16 cellular contexts compared by ENCODE assay signal in the genomic region with DNA sequence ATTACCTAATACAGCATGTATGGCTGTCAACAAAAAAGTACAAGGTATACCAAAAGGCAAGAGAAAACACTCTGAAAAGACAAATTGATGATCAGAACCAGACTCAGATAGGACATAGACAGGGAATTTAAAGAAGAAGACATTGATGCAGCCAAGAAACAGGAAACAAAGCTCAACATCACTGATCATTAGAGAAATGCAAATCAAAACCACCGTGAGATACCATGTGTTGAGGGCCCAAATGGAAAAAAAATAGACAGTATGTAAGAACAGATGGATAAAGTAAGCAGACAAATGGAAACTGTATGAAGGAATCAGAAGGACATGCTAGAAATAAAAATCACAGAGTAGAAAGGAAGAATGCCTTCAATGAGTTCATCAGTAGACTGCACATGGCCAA. TPM values are rescaled to one million over a fixed set of nuclear protein-coding genes. Genes with fewer than 3 reads are reported as not detected.
A peak's percentile ranks its signal among the peaks of the same experiment; 100 is the strongest.
DNase-seq lines count a peak whose midpoint lies in the region; ATAC-seq lines count a peak whose summit lies in the region.
"Had no signal": no experiment of that assay in that cellular context is flagged by ENCODE, and none has a peak within 500 bp of the region (broad histone marks: within the 10 kb centered on the region; RNA-seq: fewer than 3 reads in every experiment).

No MANE protein-coding gene starts in this region.

- peaks cover 30% of the 10 kb centered on the region for H3K4me1 Mint-ChIP-seq in activated naive CD4-positive, alpha-beta T cell treated with anti-CD3 and anti-CD28 coated beads for 36 hours (ENCODE audit: low read depth)
- peaks cover 18 to 23% (median 20%) of the 10 kb centered on the region in 3 donors for H3K4me1 Mint-ChIP-seq in IgD-negative memory B cell
- peaks cover 21% of the 10 kb centered on the region for H3K4me1 Mint-ChIP-seq in activated naive CD8-positive, alpha-beta T cell treated with anti-CD3 and anti-CD28 coated beads for 36 hours
- H3K4me1 Mint-ChIP-seq: CD14-positive monocyte had no signal

- peaks cover 63% of the 10 kb centered on the region for H3K36me3 Mint-ChIP-seq in activated naive CD4-positive, alpha-beta T cell treated with anti-CD3 and anti-CD28 coated beads for 36 hours (ENCODE audit: low read depth)
- peaks cover 23% of the 10 kb centered on the region for H3K36me3 Mint-ChIP-seq in IgD-negative memory B cell
- H3K36me3 Mint-ChIP-seq in activated naive CD8-positive, alpha-beta T cell treated with anti-CD3 and anti-CD28 coated beads for 36 hours: peaks cover 85% of the 10 kb centered on the region
- H3K36me3 Mint-ChIP-seq: CD14-positive monocyte had no signal

- H3K27ac Mint-ChIP-seq in activated naive CD4-positive, alpha-beta T cell treated with anti-CD3 and anti-CD28 coated beads for 36 hours: peak overlapping the region; percentile 80
- H3K27ac Mint-ChIP-seq in IgD-negative memory B cell: peak overlapping the region; percentile 14 to 79 (median 49)
- H3K27ac Mint-ChIP-seq in activated naive CD8-positive, alpha-beta T cell treated with anti-CD3 and anti-CD28 coated beads for 36 hours: peak overlapping the region; percentile 10

- intact Hi-C loops in activated naive CD4-positive, alpha-beta T cell treated with anti-CD3 and anti-CD28 coated beads for 36 hours (cut with micrococcal nuclease): no loop called here

- no peaks in the 10 kb centered on the region for H3K27me3 Mint-ChIP-seq in activated naive CD4-positive, alpha-beta T cell treated with anti-CD3 and anti-CD28 coated beads for 36 hours (ENCODE audit: low read depth)
- no peaks in the 10 kb centered on the region for H3K27me3 Mint-ChIP-seq in IgD-negative memory B cell
- H3K27me3 Mint-ChIP-seq in activated naive CD8-positive, alpha-beta T cell treated with anti-CD3 and anti-CD28 coated beads for 36 hours: no peaks in the 10 kb centered on the region

- no peak for DNase-seq in activated naive CD4-positive, alpha-beta T cell treated with anti-CD3 and anti-CD28 coated beads for 36 hours
- no peak for DNase-seq in activated naive CD4-positive, alpha-beta T cell treated with Interleukin-2 at 50 U/mL for 16 hours
- DNase-seq in activated naive CD8-positive, alpha-beta T cell treated with anti-CD3 and anti-CD28 coated beads for 36 hours: no peak
- DNase-seq in GM19240 (ENCODE audit: insufficient read length, low spot score) (no peak), NCI-H524 (lab: John Stamatoyannopoulos, UW) (no peak)
- DNase-seq: IMR-90, NCI-H1417 treated with DMSO at 0.1 percent for 48 hours, NCI-H2029, NCI-H2171 treated with DMSO at 0.1 percent for 48 hours, Right ventricle myocardium superior had no signal

- H3K9me3 Mint-ChIP-seq in activated naive CD4-positive, alpha-beta T cell treated with anti-CD3 and anti-CD28 coated beads for 36 hours: peaks cover 35% of the 10 kb centered on the region
- peaks cover 6 to 22% (median 10%) of the 10 kb centered on the region in 3 donors for H3K9me3 Mint-ChIP-seq in IgD-negative memory B cell
- H3K9me3 Mint-ChIP-seq in activated naive CD8-positive, alpha-beta T cell treated with anti-CD3 and anti-CD28 coated beads for 36 hours: peaks cover 39% of the 10 kb centered on the region

- ATAC-seq in HG03196 (IDR thresholded peaks at IDR 0.05; ENCODE audit: unreplicated experiment) (no peak), HG02759 (IDR thresholded peaks at IDR 0.05; ENCODE audit: unreplicated experiment) (no peak)

- no peak overlapping the region for H3K4me3 Mint-ChIP-seq in activated naive CD4-positive, alpha-beta T cell treated with anti-CD3 and anti-CD28 coated beads for 36 hours
- H3K4me3 Mint-ChIP-seq in IgD-negative memory B cell: peak overlapping the region in 3 of 4 donors; percentile 15 to 67 (median 55)
- no peak overlapping the region for H3K4me3 Mint-ChIP-seq in activated naive CD8-positive, alpha-beta T cell treated with anti-CD3 and anti-CD28 coated beads for 36 hours
- H3K4me3 Mint-ChIP-seq: CD14-positive monocyte had no signal

- CTCF ChIA-PET in activated naive CD4-positive, alpha-beta T cell treated with anti-CD3 and anti-CD28 coated beads for 36 hours (lab: Charles Lee): interaction anchor here (1.1 kb wide), 1 partner anchor 98 kb away, joined by 3 read pairs; no protein-coding TSS in a partner anchor

RNA-seq across cellular contexts. Expression of a gene that starts 23.3 kb away (rescaled TPM):
- total RNA-seq in activated naive CD4-positive, alpha-beta T cell treated with anti-CD3 and anti-CD28 coated beads for 36 hours: 100 to 1,000 TPM in 1 of 2 experiments, 10 to 100 TPM in 1; 99.4 to 105 TPM
- 52.4 TPM for polyA plus RNA-seq in IgD-negative memory B cell
- 100 to 1,000 TPM; 108 to 111 TPM for total RNA-seq in activated naive CD8-positive, alpha-beta T cell treated with anti-CD3 and anti-CD28 coated beads for 36 hours
- total RNA-seq: HT-29, LHCN-M2 had no signal

Comparison
In these comparisons a context has a peak if more than half of its experiments do, and no peak if none do; other contexts are left out.
1. H3K27ac Mint-ChIP-seq: peak in every context shown above with its lines; median percentile 80 in activated naive CD4-positive, alpha-beta T cell treated with anti-CD3 and anti-CD28 coated beads for 36 hours; 49 in IgD-negative memory B cell; 10 in activated naive CD8-positive, alpha-beta T cell treated with anti-CD3 and anti-CD28 coated beads for 36 hours.
2. H3K4me3 Mint-ChIP-seq: peak in IgD-negative memory B cell (3 of 4); none in activated naive CD4-positive, alpha-beta T cell treated with anti-CD3 and anti-CD28 coated beads for 36 hours (single experiment) and activated naive CD8-positive, alpha-beta T cell treated with anti-CD3 and anti-CD28 coated beads for 36 hours (single experiment).